In the genomic region with DNA sequence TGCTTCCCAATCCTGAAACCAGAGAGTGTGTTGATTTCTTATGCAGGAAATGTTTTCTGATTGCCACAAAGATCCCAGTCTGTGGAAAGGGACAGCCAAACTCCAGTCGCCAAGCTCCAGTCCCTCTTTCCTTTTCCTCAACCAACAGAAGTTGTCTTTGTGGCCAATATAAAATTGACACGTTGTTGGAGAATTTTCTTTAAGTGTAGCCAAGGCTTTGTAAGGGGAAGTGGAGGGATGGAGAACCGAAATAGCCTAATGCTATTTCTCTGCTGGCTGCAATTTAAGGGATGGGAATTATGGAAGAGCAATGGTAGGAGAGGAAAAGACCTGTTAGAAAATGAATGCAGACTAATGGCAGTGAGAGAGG, we compare ENCODE assay signal across 17 cellular contexts. TPM values are rescaled to one million over a fixed set of nuclear protein-coding genes. Genes with fewer than 3 reads are reported as not detected.
DNase-seq lines count a peak whose midpoint lies in the region; ATAC-seq, FAIRE-seq and TF ChIP-seq lines count a peak whose summit lies in the region.
"Had no signal": no experiment of that assay in that cellular context is flagged by ENCODE, and none has a peak within 500 bp of the region (broad histone marks: within the 10 kb centered on the region; RNA-seq: fewer than 3 reads in every experiment).

No MANE protein-coding gene starts in this region.

- peak overlapping the region; percentile 60 for H2AFZ ChIP-seq in neural progenitor cell (replicated peaks)

- DNase-seq in A549 (ENCODE audit: low read depth in 1 of 2, low spot score in 1 of 2) (no peak), WTC11 (ENCODE audit: low spot score) (no peak), cardiac muscle cell (ENCODE audit: low read depth in 1 of 2, low spot score in 1 of 2) (no peak), neural progenitor cell (ENCODE audit: low spot score) (no peak), GM13976 (ENCODE audit: low spot score) (no peak), SK-N-DZ (ENCODE audit: low spot score) (no peak), Kasumi-1 (lab: John Stamatoyannopoulos, UW) (no peak)
- no peak for DNase-seq in effector CD4-positive, alpha-beta T cell
- DNase-seq: activated CD4-positive, alpha-beta T cell treated with anti-CD3 and anti-CD28 coated beads, Interleukin-2, amount 50 U/mL, for 48 hours; activated naive CD4-positive, alpha-beta T cell treated with Interleukin-2 at 50 U/mL for 16 hours; naive thymus-derived CD4-positive, alpha-beta T cell; NCI-H1105 treated with DMSO at 0.1 percent for 48 hours; T-cell had no signal

- POLR2A ChIA-PET in A549 (lab: Yijun Ruan, JAX) (no interaction called here), WTC11 (lab: Charles Lee) (no interaction called here)

- H3K4me3 ChIP-seq in A549 (no peak overlapping the region), cardiac muscle cell (peak overlapping the region; percentile 15), neural progenitor cell (peak overlapping the region; percentile 47)

- no peak for TF ChIP-seq POLR2A in A549 (IDR thresholded peaks at IDR 0.05; ENCODE audit: low read length)

- TF ChIP-seq CTCF in A549 (IDR thresholded peaks at IDR 0.05): no peak
- TF ChIP-seq CTCF in WTC11 (IDR thresholded peaks at IDR 0.05): no peak
- TF ChIP-seq CTCF in cardiac muscle cell (IDR thresholded peaks at IDR 0.05; ENCODE audit: low read depth, low read length): no peak
- TF ChIP-seq CTCF in neural progenitor cell (IDR thresholded peaks at IDR 0.05): no peak
- no peak for TF ChIP-seq CTCF in GM13976 (IDR thresholded peaks at IDR 0.05; ENCODE audit: borderline replicate concordance, control extremely low read depth, extremely low read depth, insufficient read depth, missing control alignments)

- peaks cover 37% of the 10 kb centered on the region for H3K4me1 Mint-ChIP-seq in WTC11
- H3K4me1 Mint-ChIP-seq in neural progenitor cell: peaks cover 26% of the 10 kb centered on the region

- no peaks in the 10 kb centered on the region for H4K20me1 ChIP-seq in neural progenitor cell (ENCODE audit: low read depth)

- FAIRE-seq in A549 (lab: Jason Lieb, UNC): no peak

- no peaks in the 10 kb centered on the region for H3K4me1 ChIP-seq in A549
- peaks cover 12% of the 10 kb centered on the region for H3K4me1 ChIP-seq in cardiac muscle cell (ENCODE audit: low read depth)
- peaks cover 14% of the 10 kb centered on the region for H3K4me1 ChIP-seq in neural progenitor cell

- no peaks in the 10 kb centered on the region for H3K36me3 Mint-ChIP-seq in WTC11
- H3K36me3 Mint-ChIP-seq in neural progenitor cell: peaks cover 2% of the 10 kb centered on the region
- H3K36me3 Mint-ChIP-seq: stimulated activated effector memory CD8-positive, alpha-beta T cell treated with anti-CD3 and anti-CD28 coated beads, Interleukin-12 subunit alpha, Interleukin-12 subunit beta, amount 100 ng/mL, for 72 hours; T-cell had no signal

- H3K9me3 ChIP-seq in A549: no peaks in the 10 kb centered on the region
- H3K9me3 ChIP-seq in cardiac muscle cell (ENCODE audit: low read depth): no peaks in the 10 kb centered on the region
- no peaks in the 10 kb centered on the region for H3K9me3 ChIP-seq in neural progenitor cell (ENCODE audit: low read depth)

- H3K27ac Mint-ChIP-seq in WTC11 (peak overlapping the region; percentile 20; the same call in 1 of the 2 replicates), neural progenitor cell (no peak overlapping the region)
- H3K27ac Mint-ChIP-seq: naive thymus-derived CD4-positive, alpha-beta T cell; stimulated activated effector memory CD8-positive, alpha-beta T cell treated with anti-CD3 and anti-CD28 coated beads, Interleukin-12 subunit alpha, Interleukin-12 subunit beta, amount 100 ng/mL, for 72 hours; T-cell had no signal

- no peak for TF ChIP-seq EP300 in A549 (IDR thresholded peaks at IDR 0.05)

- H3K4me3 Mint-ChIP-seq in WTC11: peak overlapping the region; percentile 82
- H3K4me3 Mint-ChIP-seq in neural progenitor cell: peak overlapping the region; percentile 4
- H3K4me3 Mint-ChIP-seq: stimulated activated effector memory CD8-positive, alpha-beta T cell treated with anti-CD3 and anti-CD28 coated beads, Interleukin-12 subunit alpha, Interleukin-12 subunit beta, amount 100 ng/mL, for 72 hours; T-cell had no signal

- in situ Hi-C loops in GM13976 (cut with MboI; ENCODE audit: low sequenced_read_pairs, unreplicated experiment): no loop called here

- H3K9me3 Mint-ChIP-seq in WTC11 (no peaks in the 10 kb centered on the region), neural progenitor cell (no peaks in the 10 kb centered on the region)
- H3K9me3 Mint-ChIP-seq: stimulated activated effector memory CD8-positive, alpha-beta T cell treated with anti-CD3 and anti-CD28 coated beads, Interleukin-12 subunit alpha, Interleukin-12 subunit beta, amount 100 ng/mL, for 72 hours; T-cell had no signal

- H3K27me3 ChIP-seq in cardiac muscle cell: peaks cover 51% of the 10 kb centered on the region
- peaks cover 59% of the 10 kb centered on the region for H3K27me3 ChIP-seq in neural progenitor cell

- no peaks in the 10 kb centered on the region for H3K79me2 ChIP-seq in neural progenitor cell (ENCODE audit: low read depth)

- no peak overlapping the region for H3K27ac ChIP-seq in A549
- no peak overlapping the region for H3K27ac ChIP-seq in cardiac muscle cell
- H3K27ac ChIP-seq in neural progenitor cell: no peak overlapping the region

- no peak for TF ChIP-seq RAD21 in A549 (conservative IDR thresholded peaks at IDR 0.05 in 1 of 2, IDR thresholded peaks at IDR 0.05 in 1 of 2)

- CTCF ChIA-PET in A549 (lab: Yijun Ruan, JAX): no interaction called here
- CTCF ChIA-PET in WTC11 (lab: Charles Lee): interaction anchor here (1.1 to 2.5 kb wide), 2 partner anchors 68 to 200 kb away, joined by 3 to 16 read pairs; no protein-coding TSS in a partner anchor

- H3F3A ChIP-seq in neural progenitor cell (ENCODE audit: low read depth): peaks cover 1% of the 10 kb centered on the region

- no peaks in the 10 kb centered on the region for H3K36me3 ChIP-seq in cardiac muscle cell
- H3K36me3 ChIP-seq in neural progenitor cell: no peaks in the 10 kb centered on the region

- H3K9ac ChIP-seq in neural progenitor cell: no peak overlapping the region

- H3K27me3 Mint-ChIP-seq in WTC11 (ENCODE audit: low read depth) (peaks cover 43% of the 10 kb centered on the region), neural progenitor cell (ENCODE audit: insufficient read depth, low read depth) (peaks cover under 1% of the 10 kb centered on the region)

- no peak for ATAC-seq in A549
- ATAC-seq in WTC11: no peak
- ATAC-seq: naive thymus-derived CD4-positive, alpha-beta T cell; stimulated activated effector memory CD8-positive, alpha-beta T cell treated with anti-CD3 and anti-CD28 coated beads, Interleukin-12 subunit alpha, Interleukin-12 subunit beta, amount 100 ng/mL, for 72 hours; T-cell had no signal

- 4% methylated on average over 3 of the region's 3 CpGs for WGBS in A549 (ENCODE audit: missing lambda C conversion rate)

- H3K4me2 ChIP-seq in A549 (peak overlapping the region; percentile 50; the same call in 1 of the 3 replicates), neural progenitor cell (peak overlapping the region; percentile 75)

TF ChIP-seq in A549, 52 proteins besides CTCF, POLR2A, EP300 and RAD21:
- TF ChIP-seq HDAC2 (IDR thresholded peaks at IDR 0.05): no peak
- TF ChIP-seq, protein P1, sequence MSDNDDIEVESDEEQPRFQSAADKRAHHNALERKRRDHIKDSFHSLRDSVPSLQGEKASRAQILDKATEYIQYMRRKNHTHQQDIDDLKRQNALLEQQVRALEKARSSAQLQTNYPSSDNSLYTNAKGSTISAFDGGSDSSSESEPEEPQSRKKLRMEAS (IDR thresholded peaks at IDR 0.05): no peak
- no peak for TF ChIP-seq CEBPB (IDR thresholded peaks at IDR 0.05)

TF ChIP-seq in WTC11, 78 proteins besides CTCF, POLR2A, EP300 and RAD21:
- TF ChIP-seq, protein P2, sequence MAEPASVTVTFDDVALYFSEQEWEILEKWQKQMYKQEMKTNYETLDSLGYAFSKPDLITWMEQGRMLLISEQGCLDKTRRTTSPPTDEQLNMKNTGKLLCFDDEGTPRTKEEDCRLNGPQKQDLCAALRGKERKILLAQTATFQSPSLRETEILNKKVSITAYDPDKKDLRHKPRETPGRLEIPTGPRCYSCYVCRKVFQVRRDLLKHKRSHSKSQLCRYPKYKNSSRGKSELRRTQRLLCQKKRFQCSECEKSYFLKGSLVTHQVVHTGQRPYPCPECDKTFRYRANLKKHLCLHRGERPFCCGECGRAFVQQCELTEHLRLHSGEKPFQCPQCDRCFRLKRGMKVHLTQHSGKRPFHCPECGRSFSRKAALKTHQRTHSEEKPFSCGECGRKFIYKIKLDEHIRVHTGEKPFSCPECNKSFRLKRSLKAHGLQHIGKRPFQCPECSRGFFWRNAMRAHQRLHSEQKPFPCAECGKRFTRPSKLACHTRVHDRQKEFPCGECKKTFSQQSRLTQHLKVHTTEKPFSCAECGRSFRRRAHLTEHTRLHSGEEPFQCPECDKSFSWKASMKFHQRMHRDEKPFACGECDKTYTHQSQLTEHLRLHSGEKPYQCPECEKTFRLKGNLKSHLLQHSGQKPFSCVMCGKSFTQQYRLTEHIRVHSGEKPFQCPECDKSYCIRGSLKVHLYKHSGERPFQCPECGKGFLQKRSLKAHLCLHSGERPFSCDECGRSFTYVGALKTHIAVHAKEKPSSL (CRISPR knock-in tag; conservative IDR thresholded peaks at IDR 0.05): no peak
- no peak for TF ChIP-seq ZNF232 (CRISPR knock-in tag; IDR thresholded peaks at IDR 0.05)
- no peak for TF ChIP-seq GTF2I (CRISPR knock-in tag; conservative IDR thresholded peaks at IDR 0.05)
- TF ChIP-seq IRF2 (CRISPR knock-in tag; IDR thresholded peaks at IDR 0.05; ENCODE audit: borderline replicate concordance, low read depth): no peak
- TF ChIP-seq FOXJ3 (CRISPR knock-in tag; IDR thresholded peaks at IDR 0.05; ENCODE audit: borderline replicate concordance): no peak
- TF ChIP-seq PRRX2 (CRISPR knock-in tag; IDR thresholded peaks at IDR 0.05): no peak
- TF ChIP-seq CBFB (CRISPR knock-in tag; IDR thresholded peaks at IDR 0.05; ENCODE audit: low read depth): no peak
- no peak for TF ChIP-seq CREB1 (CRISPR knock-in tag; IDR thresholded peaks at IDR 0.05)
- no peak for TF ChIP-seq EMX1 (CRISPR knock-in tag; IDR thresholded peaks at IDR 0.05)
- no peak for TF ChIP-seq NR2C2 (CRISPR knock-in tag; IDR thresholded peaks at IDR 0.05)
- TF ChIP-seq ETV6 (CRISPR knock-in tag; IDR thresholded peaks at IDR 0.05): no peak

RNA-seq across cellular contexts. Expression of a gene that starts 5.4 kb away (rescaled TPM):
- polyA plus RNA-seq in A549 (2011; rRNA removed) (not detected in 2 replicates), A549 (2017; fragmentation: RNase III; extraction: RNeasy Plus Mini Kit Qiagen cat#74134 plus additional on column Dnase treatment) (not detected in 3 replicates), cardiac muscle cell (1.2 and 2.5 TPM in 2 replicates)
- polyA plus RNA-seq in A549 (2012; cell fraction: cytosol; rRNA removed): not detected in 2 replicates
- polyA plus RNA-seq in A549 (2012; cell fraction: nucleus; rRNA removed): not detected in 2 replicates
- polyA minus RNA-seq in A549 (2011; rRNA and poly(A)+ RNA removed): 0.33 TPM in 1 of 2 replicates, not detected in the other
- total RNA-seq in WTC11 (2021) (1.0 to 1.9 TPM (median 1.2 TPM) in 3 replicates), cardiac muscle cell (0.81 and 1.4 TPM in 2 replicates), neural progenitor cell (ENCODE audit: low replicate concordance) (1.2 and 1.5 TPM in 2 replicates)
- polyA plus RNA-seq in SK-N-DZ (2014; cell fraction: cytosol; rRNA removed): 9.0 and 12.6 TPM in 2 replicates
- 11.2 and 12.7 TPM in 2 replicates for polyA plus RNA-seq in SK-N-DZ (2014; cell fraction: nucleus; rRNA removed)
- total RNA-seq: dermis microvascular lymphatic vessel endothelial cell; G401; naive thymus-derived CD4-positive, alpha-beta T cell; T-cell had no signal
- polyA plus RNA-seq: AG04450; naive thymus-derived CD4-positive, alpha-beta T cell had no signal
